In the genomic region with DNA sequence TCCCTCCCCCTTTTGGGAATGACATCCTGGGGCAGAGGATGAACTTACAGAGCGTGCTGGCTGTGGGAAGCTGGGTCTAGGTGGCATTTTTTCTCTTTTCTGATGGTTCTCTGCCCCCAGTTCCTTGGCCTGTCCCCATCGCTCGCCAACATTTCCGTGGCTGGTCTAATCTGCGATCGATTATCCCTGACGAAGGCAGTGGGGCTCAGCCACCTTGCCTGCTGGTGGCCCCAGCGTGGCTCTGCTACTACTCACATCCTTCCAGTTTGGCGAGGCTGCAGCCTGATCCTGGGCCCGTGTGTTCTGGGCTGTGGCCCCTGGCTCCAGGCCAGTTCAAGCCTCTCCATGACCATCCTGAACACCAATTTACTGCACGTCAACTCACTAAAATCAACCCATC, we compare ENCODE assay signal across 25 cellular contexts. TPM values are rescaled to one million over a fixed set of nuclear protein-coding genes. Genes with fewer than 3 reads are reported as not detected.
"Had no signal": no experiment of that assay in that cellular context is flagged by ENCODE, and none has a peak within 500 bp of the region (broad histone marks: within the 10 kb centered on the region; RNA-seq: fewer than 3 reads in every experiment).

No MANE protein-coding gene starts in this region.

- DNase-seq: activated CD4-positive, alpha-beta T cell treated with anti-CD3 and anti-CD28 coated beads for 48 hours; activated CD8-positive, alpha-beta memory T cell treated with anti-CD3 and anti-CD28 coated beads, Interleukin-2, amount 10 ng/mL, durations not matched to agents 7 days and 5 days; activated CD8-positive, alpha-beta T cell treated with anti-CD3 and anti-CD28 coated beads for 36 hours; activated gamma-delta T cell; activated T-cell treated with anti-CD3 and anti-CD28 coated beads for 4 hours; caudate nucleus; dermis blood vessel endothelial cell; effector memory CD4-positive, alpha-beta T cell; foreskin melanocyte; glutamatergic neuron; hypothalamus; mesendoderm; mucosa of descending colon; posterior cingulate gyrus; small intestine; stimulated activated CD4-positive, alpha-beta T cell treated with anti-CD3 and anti-CD28 coated beads, Interleukin-2, amount 100 ng/mL, for 48 hours; stimulated activated CD8-positive, alpha-beta memory T cell treated with anti-CD3 and anti-CD28 coated beads, Interleukin-4, amount 100 ng/mL, for 48 hours; stimulated activated naive CD4-positive, alpha-beta T cell treated with Interleukin-2 at 50 U/mL for 16 hours; SW 1271; T-helper 17 cell had no signal

- H3K36me3 ChIP-seq: thoracic aorta had no signal

- H3K27ac ChIP-seq: thoracic aorta had no signal

- ATAC-seq: activated CD8-positive, alpha-beta T cell treated with anti-CD3 and anti-CD28 coated beads for 36 hours; mucosa of descending colon; T-helper 17 cell had no signal

- H3K9me3 ChIP-seq: mucosa of descending colon, thoracic aorta had no signal

- H3K9me3 Mint-ChIP-seq: activated CD8-positive, alpha-beta T cell treated with anti-CD3 and anti-CD28 coated beads for 36 hours; activated naive CD4-positive, alpha-beta T cell treated with anti-CD3 and anti-CD28 coated beads, Interleukin-2, amount 50 U/mL, for 24 hours; brain; type B pancreatic cell had no signal

- H3K27me3 Mint-ChIP-seq: activated CD8-positive, alpha-beta T cell treated with anti-CD3 and anti-CD28 coated beads for 36 hours had no signal

- H3K27ac Mint-ChIP-seq: activated CD8-positive, alpha-beta memory T cell treated with anti-CD3 and anti-CD28 coated beads, Interleukin-2, amount 10 ng/mL, durations not matched to agents 7 days and 5 days; activated CD8-positive, alpha-beta T cell treated with anti-CD3 and anti-CD28 coated beads for 36 hours; activated naive CD4-positive, alpha-beta T cell treated with anti-CD3 and anti-CD28 coated beads, Interleukin-2, amount 50 U/mL, for 24 hours; brain; T-helper 17 cell; type B pancreatic cell had no signal

- H3K4me3 Mint-ChIP-seq: activated CD8-positive, alpha-beta memory T cell treated with anti-CD3 and anti-CD28 coated beads, Interleukin-2, amount 10 ng/mL, durations not matched to agents 7 days and 5 days; activated CD8-positive, alpha-beta T cell treated with anti-CD3 and anti-CD28 coated beads for 36 hours; activated naive CD4-positive, alpha-beta T cell treated with anti-CD3 and anti-CD28 coated beads, Interleukin-2, amount 50 U/mL, for 24 hours; brain; T-helper 17 cell; type B pancreatic cell had no signal

- H3K36me3 Mint-ChIP-seq: activated CD8-positive, alpha-beta memory T cell treated with anti-CD3 and anti-CD28 coated beads, Interleukin-2, amount 10 ng/mL, durations not matched to agents 7 days and 5 days; activated naive CD4-positive, alpha-beta T cell treated with anti-CD3 and anti-CD28 coated beads, Interleukin-2, amount 50 U/mL, for 24 hours; brain; type B pancreatic cell had no signal

- H3K4me3 ChIP-seq: mucosa of descending colon, thoracic aorta had no signal

RNA-seq across cellular contexts. Expression of a gene that starts 6.4 kb away (rescaled TPM):
- total RNA-seq: dermis blood vessel endothelial cell had no signal

RNA-seq across cellular contexts. Expression of a gene that starts 57.7 kb away (rescaled TPM):
- polyA plus RNA-seq: neural cell had no signal
